In genomic region chr14:73757381-73757780, GRCh38 we compare ENCODE assay signal across 7 cellular contexts. TPM values are rescaled to one million over a fixed set of nuclear protein-coding genes. Genes with fewer than 3 reads are reported as not detected.
DNase-seq lines count a peak whose midpoint lies in the region; TF ChIP-seq lines count a peak whose summit lies in the region.

No MANE protein-coding gene starts in this region.

- H3K9me3 Mint-ChIP-seq in HFFc6 = no peaks in the 10 kb centered on the region
- no peaks in the 10 kb centered on the region for H3K9me3 Mint-ChIP-seq in activated T-helper 2 cell treated with anti-CD3 and anti-CD28 coated beads, Interferon-gamma antibody, Interleukin-2, Interleukin-4, amounts not matched to agents 10 μg/mL and 5 μg/mL and 100 μg/mL, durations not matched to agents 14 hours and 24 hours and 36 hours

- intact Hi-C loops in activated T-helper 2 cell treated with anti-CD3 and anti-CD28 coated beads, Interferon-gamma antibody, Interleukin-2, Interleukin-4, amounts not matched to agents 10 μg/mL and 5 μg/mL and 100 μg/mL, durations not matched to agents 14 hours and 24 hours and 36 hours (cut with micrococcal nuclease) = loop anchor here (2.0 to 5.0 kb wide), 2 partner anchors 29 to 45 kb away; partner anchors contain the start of gene PNMA1

- H3K4me1 Mint-ChIP-seq in HFFc6 (ENCODE audit: low read depth) = peaks cover 82% of the 10 kb centered on the region
- H3K4me1 Mint-ChIP-seq in activated T-helper 2 cell treated with anti-CD3 and anti-CD28 coated beads, Interferon-gamma antibody, Interleukin-2, Interleukin-4, amounts not matched to agents 10 μg/mL and 5 μg/mL and 100 μg/mL, durations not matched to agents 14 hours and 24 hours and 36 hours (ENCODE audit: low read depth) = peaks cover 82% of the 10 kb centered on the region

- no peaks in the 10 kb centered on the region for H3K9me3 ChIP-seq in subcutaneous abdominal adipose tissue (ENCODE audit: control insufficient read depth in 5 of 5, low read length in 5 of 5)

- peak overlapping the region; percentile 88 for H3K4me3 Mint-ChIP-seq in HFFc6
- H3K4me3 Mint-ChIP-seq in activated T-helper 2 cell treated with anti-CD3 and anti-CD28 coated beads, Interferon-gamma antibody, Interleukin-2, Interleukin-4, amounts not matched to agents 10 μg/mL and 5 μg/mL and 100 μg/mL, durations not matched to agents 14 hours and 24 hours and 36 hours (ENCODE audit: low read depth) = peak overlapping the region; percentile 91

- H3K27ac ChIP-seq in layer of hippocampus (ENCODE audit: low read depth, low read length) (peak overlapping the region; percentile 90), subcutaneous abdominal adipose tissue (ENCODE audit: low read depth, low read length) (peak overlapping the region; percentile 98)

- H3K4me3 ChIP-seq in subcutaneous abdominal adipose tissue (ENCODE audit: low read depth in 1 of 5, low read length in 5 of 5) = peak overlapping the region in 3 of 5 donors; percentile 72 to 79 (median 77)

- peaks cover 53 to 88% (median 86%) of the 10 kb centered on the region in 5 donors for H3K4me1 ChIP-seq in subcutaneous abdominal adipose tissue (ENCODE audit: control insufficient read depth in 5 of 5, insufficient read depth in 5 of 5, low read length in 5 of 5)

- H3K36me3 Mint-ChIP-seq in HFFc6 (ENCODE audit: low read depth) = no peaks in the 10 kb centered on the region; the same call in 1 of the 2 replicates
- H3K36me3 Mint-ChIP-seq in activated T-helper 2 cell treated with anti-CD3 and anti-CD28 coated beads, Interferon-gamma antibody, Interleukin-2, Interleukin-4, amounts not matched to agents 10 μg/mL and 5 μg/mL and 100 μg/mL, durations not matched to agents 14 hours and 24 hours and 36 hours (ENCODE audit: low read depth) = peaks cover 18% of the 10 kb centered on the region

- H3K9ac ChIP-seq in subcutaneous abdominal adipose tissue (ENCODE audit: low read length in 5 of 5) = peak overlapping the region in 4 of 5 donors; percentile 9 to 82 (median 56)

- H3K27me3 Mint-ChIP-seq in HFFc6 (ENCODE audit: insufficient read depth) = peaks cover 16% of the 10 kb centered on the region
- H3K27me3 Mint-ChIP-seq in activated T-helper 2 cell treated with anti-CD3 and anti-CD28 coated beads, Interferon-gamma antibody, Interleukin-2, Interleukin-4, amounts not matched to agents 10 μg/mL and 5 μg/mL and 100 μg/mL, durations not matched to agents 14 hours and 24 hours and 36 hours (ENCODE audit: low read depth) = no peaks in the 10 kb centered on the region

- H3K36me3 ChIP-seq in subcutaneous abdominal adipose tissue (ENCODE audit: control insufficient read depth in 5 of 5, insufficient read depth in 5 of 5, low read length in 5 of 5) = no peaks in the 10 kb centered on the region

- TF ChIP-seq CTCF in HFFc6 (IDR thresholded peaks at IDR 0.05) = no peak

- H3K27me3 ChIP-seq in layer of hippocampus (ENCODE audit: control insufficient read depth, insufficient read depth, low read length) (no peaks in the 10 kb centered on the region), subcutaneous abdominal adipose tissue (ENCODE audit: control insufficient read depth in 5 of 5, insufficient read depth in 4 of 5, low read length in 5 of 5) (no peaks in the 10 kb centered on the region)

- DNase-seq in HFFc6 (no peak), amniotic stem cell (lab: John Stamatoyannopoulos, UW) (no peak), NCI-H2029 treated with DMSO at 0.1 percent for 48 hours (lab: John Stamatoyannopoulos, UW) (no peak), SW 1271 (lab: John Stamatoyannopoulos, UW) (no peak)
- no peak for DNase-seq in activated T-helper 2 cell treated with anti-CD3 and anti-CD28 coated beads, Interferon-gamma antibody, Interleukin-2, Interleukin-4, amounts not matched to agents 10 μg/mL and 5 μg/mL and 100 μg/mL, durations not matched to agents 14 hours and 24 hours and 36 hours (ENCODE audit: low spot score)

- H3K27ac Mint-ChIP-seq in HFFc6 = peak overlapping the region; percentile 96
- H3K27ac Mint-ChIP-seq in activated T-helper 2 cell treated with anti-CD3 and anti-CD28 coated beads, Interferon-gamma antibody, Interleukin-2, Interleukin-4, amounts not matched to agents 10 μg/mL and 5 μg/mL and 100 μg/mL, durations not matched to agents 14 hours and 24 hours and 36 hours = peak overlapping the region; percentile 75

RNA-seq across cellular contexts. Expression of gene PNMA1, which starts 43.2 kb away (rescaled TPM):
- total RNA-seq in HFFc6 (2021; fragmentation: NEBNext Ultra II Directional; extraction: Animal tissue kit (Norgen Biotek cat#: 25700)) = 10 to 100 TPM; 51.1 to 60.9 (median 53.2) TPM
- total RNA-seq in activated T-helper 2 cell treated with anti-CD3 and anti-CD28 coated beads, Interferon-gamma antibody, Interleukin-2, Interleukin-4, amounts not matched to agents 10 μg/mL and 5 μg/mL and 100 μg/mL, durations not matched to agents 14 hours and 24 hours and 36 hours = 30.1 and 32.1 TPM in 2 replicates
